8 cellular contexts compared by ENCODE assay signal in genomic region chr2:47521666-47522285, GRCh38. TPM values are rescaled to one million over a fixed set of nuclear protein-coding genes. Genes with fewer than 3 reads are reported as not detected.
DNase-seq lines count a peak whose midpoint lies in the region; ATAC-seq and TF ChIP-seq lines count a peak whose summit lies in the region.

No MANE protein-coding gene starts in this region.

- TF ChIP-seq CTCF in A673 (conservative IDR thresholded peaks at IDR 0.05; ENCODE audit: low read depth, low read length) (no peak), GM12875 (IDR thresholded peaks at IDR 0.05; ENCODE audit: borderline replicate concordance, insufficient read depth, low read depth, low read length) (no peak), lower lobe of right lung (IDR thresholded peaks at IDR 0.05) (no peak), chondrocyte (IDR thresholded peaks at IDR 0.05) (no peak)

- H3K4me1 ChIP-seq in A673 (ENCODE audit: insufficient read depth, low read length, poor library complexity, severe bottlenecking) (peaks cover 9% of the 10 kb centered on the region), lower lobe of right lung (peaks cover 7% of the 10 kb centered on the region)

- ATAC-seq in lower lobe of right lung = no peak
- no peak for ATAC-seq in GM18498 (IDR thresholded peaks at IDR 0.05; ENCODE audit: unreplicated experiment)

- no peaks in the 10 kb centered on the region for H3K36me3 ChIP-seq in A673 (ENCODE audit: insufficient read depth, low read length, poor library complexity, severe bottlenecking)
- H3K36me3 ChIP-seq in lower lobe of right lung = no peaks in the 10 kb centered on the region

- H3K9me3 ChIP-seq in A673 (ENCODE audit: low read depth, low read length, poor library complexity, severe bottlenecking) (no peaks in the 10 kb centered on the region), lower lobe of right lung (no peaks in the 10 kb centered on the region)

- H3K27ac Mint-ChIP-seq in activated T-cell treated with anti-CD3 and anti-CD28 coated beads, Interleukin-2, amount 50 U/mL, for 24 hours = peak overlapping the region; percentile 92
- H3K27ac Mint-ChIP-seq in chondrocyte (ENCODE audit: unreplicated experiment) = no peak overlapping the region

- no peaks in the 10 kb centered on the region for H3K27me3 Mint-ChIP-seq in activated T-cell treated with anti-CD3 and anti-CD28 coated beads, Interleukin-2, amount 50 U/mL, for 24 hours
- H3K27me3 Mint-ChIP-seq in chondrocyte (ENCODE audit: low read depth) = no peaks in the 10 kb centered on the region

- POLR2A ChIA-PET in A673 (lab: Charles Lee; ENCODE audit: low non-redundant PET) = no interaction called here

- no TSS peak for BruUV-seq in A673 (replicated peaks; lab: Mats Ljungman, UMichigan)

- in situ Hi-C loops in KBM-7 (cut with MboI; ENCODE audit: low pct_unique_long_range_greater_than_20kb, low sequenced_read_pairs) = no loop called here

- H3K4me1 Mint-ChIP-seq in activated T-cell treated with anti-CD3 and anti-CD28 coated beads, Interleukin-2, amount 50 U/mL, for 24 hours (ENCODE audit: low read depth) = peaks cover 18% of the 10 kb centered on the region
- peaks cover 5% of the 10 kb centered on the region for H3K4me1 Mint-ChIP-seq in chondrocyte (ENCODE audit: low read depth)

- no peaks in the 10 kb centered on the region for H3K9me3 Mint-ChIP-seq in activated T-cell treated with anti-CD3 and anti-CD28 coated beads, Interleukin-2, amount 50 U/mL, for 24 hours
- H3K9me3 Mint-ChIP-seq in chondrocyte (ENCODE audit: low read depth) = no peaks in the 10 kb centered on the region

- DNase-seq in A673 (ENCODE audit: low spot score) (no peak), lower lobe of right lung (no peak), medulla oblongata (ENCODE audit: extremely low spot score) (no peak), chondrocyte (ENCODE audit: low spot score) (no peak), KBM-7 (no peak)
- no peak for DNase-seq in activated T-cell treated with anti-CD3 and anti-CD28 coated beads, Interleukin-2, amount 50 U/mL, for 24 hours

- H3K36me3 Mint-ChIP-seq in activated T-cell treated with anti-CD3 and anti-CD28 coated beads, Interleukin-2, amount 50 U/mL, for 24 hours (ENCODE audit: low read depth) = no peaks in the 10 kb centered on the region
- H3K36me3 Mint-ChIP-seq in chondrocyte (ENCODE audit: low read depth) = no peaks in the 10 kb centered on the region

- intact Hi-C loops in A673 (cut with micrococcal nuclease; ENCODE audit: unreplicated experiment) = no loop called here
- intact Hi-C loops in lower lobe of right lung (cut with DNase I) = no loop called here

- H3K27me3 ChIP-seq in A673 (replicated peaks; ENCODE audit: insufficient read depth, low read depth, low read length, poor library complexity) (no peaks in the 10 kb centered on the region), lower lobe of right lung (ENCODE audit: low read depth) (peaks cover 18% of the 10 kb centered on the region)

- peak overlapping the region; percentile 80 for H3K4me3 Mint-ChIP-seq in activated T-cell treated with anti-CD3 and anti-CD28 coated beads, Interleukin-2, amount 50 U/mL, for 24 hours
- no peak overlapping the region for H3K4me3 Mint-ChIP-seq in chondrocyte (ENCODE audit: unreplicated experiment)

- no peak overlapping the region for H3K27ac ChIP-seq in A673 (ENCODE audit: low read depth, low read length, poor library complexity, severe bottlenecking)
- H3K27ac ChIP-seq in lower lobe of right lung = no peak overlapping the region

- H3K4me3 ChIP-seq in A673 (ENCODE audit: low read depth, low read length, poor library complexity, severe bottlenecking) (peak overlapping the region; percentile 43), GM12875 (ENCODE audit: low read depth, low read length) (peak overlapping the region; percentile 61), lower lobe of right lung (peak overlapping the region; percentile 54)

- CTCF ChIA-PET in A673 (lab: Charles Lee) = no interaction called here

RNA-seq across cellular contexts. Expression of gene KCNK12, which starts 49.0 kb away (rescaled TPM):
- total RNA-seq in A673 (2021) (not detected in 2 replicates), lower lobe of right lung (not detected), chondrocyte (not detected in 3 replicates)
